8 cellular contexts compared by ENCODE assay signal in genomic region chr19:51097166-51097736, GRCh38. TPM values are rescaled to one million over a fixed set of nuclear protein-coding genes. Genes with fewer than 3 reads are reported as not detected.
A peak's percentile ranks its signal among the peaks of the same experiment; 100 is the strongest.
DNase-seq lines count a peak whose midpoint lies in the region; ATAC-seq and TF ChIP-seq lines count a peak whose summit lies in the region.

No MANE protein-coding gene starts in this region.

- peak overlapping the region in 1 of 8 donors; percentile 36 for H3K4me3 Mint-ChIP-seq in CD4-positive, alpha-beta memory T cell
- no peak overlapping the region for H3K4me3 Mint-ChIP-seq in activated naive CD4-positive, alpha-beta T cell treated with anti-CD3 and anti-CD28 coated beads for 36 hours
- no peak overlapping the region for H3K4me3 Mint-ChIP-seq in glutamatergic neuron (ENCODE audit: unreplicated experiment)

- peaks cover 14 to 30% of the 10 kb centered on the region in 2 donors for H3K36me3 Mint-ChIP-seq in CD4-positive, alpha-beta memory T cell
- H3K36me3 Mint-ChIP-seq in activated naive CD4-positive, alpha-beta T cell treated with anti-CD3 and anti-CD28 coated beads for 36 hours (ENCODE audit: low read depth), result peaks cover 13% of the 10 kb centered on the region
- H3K36me3 Mint-ChIP-seq in glutamatergic neuron (ENCODE audit: unreplicated experiment), result no peaks in the 10 kb centered on the region

- H3K4me3 ChIP-seq in CD4-positive, alpha-beta memory T cell (ENCODE audit: low read length in 2 of 2), result no peak overlapping the region
- no peak overlapping the region for H3K4me3 ChIP-seq in prostate gland

- peak; percentile 74 for TF ChIP-seq CTCF in glutamatergic neuron (IDR thresholded peaks at IDR 0.05; ENCODE audit: partially characterized antibody, unreplicated experiment)
- TF ChIP-seq CTCF in prostate gland (IDR thresholded peaks at IDR 0.05), result peak; percentile 62 to 81 (median 71)

- 7% methylated on average over 8 of the region's 8 CpGs for WGBS in prostate gland

- POLR2A ChIA-PET in CD4-positive, alpha-beta memory T cell (lab: Charles Lee; ENCODE audit: partially characterized antibody), result no interaction called here

- H3K4me1 Mint-ChIP-seq in CD4-positive, alpha-beta memory T cell, result peaks cover 19 to 35% (median 26%) of the 10 kb centered on the region in 4 donors
- peaks cover 32% of the 10 kb centered on the region for H3K4me1 Mint-ChIP-seq in activated naive CD4-positive, alpha-beta T cell treated with anti-CD3 and anti-CD28 coated beads for 36 hours (ENCODE audit: low read depth)
- H3K4me1 Mint-ChIP-seq in glutamatergic neuron (ENCODE audit: low read depth, unreplicated experiment), result peaks cover 2% of the 10 kb centered on the region

- TF ChIP-seq POLR2A in prostate gland (IDR thresholded peaks at IDR 0.05), result no peak
- no peak for TF ChIP-seq POLR2A in GM18505 (IDR thresholded peaks at IDR 0.05; ENCODE audit: borderline replicate concordance, extremely low read depth, insufficient read depth, insufficient read length)

- no peaks in the 10 kb centered on the region for H3K9me3 ChIP-seq in CD4-positive, alpha-beta memory T cell (ENCODE audit: control insufficient read depth in 1 of 2, low read length in 2 of 2)
- no peaks in the 10 kb centered on the region for H3K9me3 ChIP-seq in prostate gland

- no peaks in the 10 kb centered on the region for H3K27me3 ChIP-seq in CD4-positive, alpha-beta memory T cell (ENCODE audit: insufficient read depth, low read length)
- no peaks in the 10 kb centered on the region for H3K27me3 ChIP-seq in prostate gland (replicated peaks; ENCODE audit: insufficient read depth)

- peak overlapping the region in 6 of 7 donors; percentile 35 to 77 (median 47) for H3K27ac Mint-ChIP-seq in CD4-positive, alpha-beta memory T cell
- no peak overlapping the region for H3K27ac Mint-ChIP-seq in activated naive CD4-positive, alpha-beta T cell treated with anti-CD3 and anti-CD28 coated beads for 36 hours
- H3K27ac Mint-ChIP-seq in glutamatergic neuron (ENCODE audit: unreplicated experiment), result no peak overlapping the region

- peak; percentile 49 to 57 (median 56) for DNase-seq in CD4-positive, alpha-beta memory T cell
- DNase-seq in HPDE6-E6E7 (ENCODE audit: extremely low spot score), result peak; percentile 73
- peak; percentile 9 for DNase-seq in SHP77 treated with DMSO at 0.1 percent for 48 hours (lab: John Stamatoyannopoulos, UW)
- peak; percentile 83 for DNase-seq in activated naive CD4-positive, alpha-beta T cell treated with anti-CD3 and anti-CD28 coated beads for 36 hours
- peak; percentile 81 for DNase-seq in glutamatergic neuron
- peak; percentile 68 for DNase-seq in prostate gland (ENCODE audit: low spot score)

- H3K4me1 ChIP-seq in CD4-positive, alpha-beta memory T cell (ENCODE audit: insufficient read depth, low read length), result peaks cover 10% of the 10 kb centered on the region
- H3K4me1 ChIP-seq in prostate gland (replicated peaks), result peaks cover 7% of the 10 kb centered on the region

- no peaks in the 10 kb centered on the region for H3K27me3 Mint-ChIP-seq in CD4-positive, alpha-beta memory T cell
- no peaks in the 10 kb centered on the region for H3K27me3 Mint-ChIP-seq in activated naive CD4-positive, alpha-beta T cell treated with anti-CD3 and anti-CD28 coated beads for 36 hours (ENCODE audit: low read depth)
- peaks cover 8% of the 10 kb centered on the region for H3K27me3 Mint-ChIP-seq in glutamatergic neuron (ENCODE audit: unreplicated experiment)

- intact Hi-C loops in CD4-positive, alpha-beta memory T cell (cut with micrococcal nuclease), result loop anchor here (2.0 to 10.0 kb wide), 3 partner anchors 35 to 172 kb away; no protein-coding TSS in a partner anchor
- intact Hi-C loops in activated naive CD4-positive, alpha-beta T cell treated with anti-CD3 and anti-CD28 coated beads for 36 hours (cut with micrococcal nuclease), result no loop called here
- intact Hi-C loops in prostate gland (cut with DNase I), result no loop called here

- CTCF ChIA-PET in CD4-positive, alpha-beta memory T cell (lab: Charles Lee; ENCODE audit: partially characterized antibody), result interaction anchor here (0.7 to 1.7 kb wide), 11 partner anchors 8 to 77 kb away, joined by 3 to 8 read pairs (median 5); no protein-coding TSS in a partner anchor
- CTCF ChIA-PET in activated naive CD4-positive, alpha-beta T cell treated with anti-CD3 and anti-CD28 coated beads for 36 hours (lab: Charles Lee), result interaction anchor here (0.7 to 3.1 kb wide), 14 partner anchors 8 to 355 kb away, joined by 3 to 22 read pairs (median 4); no protein-coding TSS in a partner anchor

- peaks cover 21% of the 10 kb centered on the region for H3K36me3 ChIP-seq in CD4-positive, alpha-beta memory T cell (ENCODE audit: insufficient read depth, low read length)
- no peaks in the 10 kb centered on the region for H3K36me3 ChIP-seq in prostate gland

- H3K9me3 Mint-ChIP-seq in CD4-positive, alpha-beta memory T cell, result no peaks in the 10 kb centered on the region
- H3K9me3 Mint-ChIP-seq in activated naive CD4-positive, alpha-beta T cell treated with anti-CD3 and anti-CD28 coated beads for 36 hours, result no peaks in the 10 kb centered on the region
- peaks cover 6% of the 10 kb centered on the region for H3K9me3 Mint-ChIP-seq in glutamatergic neuron (ENCODE audit: unreplicated experiment)

- no peak for ATAC-seq in GM18519 (IDR thresholded peaks at IDR 0.05; ENCODE audit: low FRiP score, unreplicated experiment)
- ATAC-seq in GM18505 (IDR thresholded peaks at IDR 0.05; ENCODE audit: unreplicated experiment), result no peak

- no peak overlapping the region for H3K27ac ChIP-seq in CD4-positive, alpha-beta memory T cell (ENCODE audit: low read depth, low read length)
- no peak overlapping the region for H3K27ac ChIP-seq in prostate gland

RNA-seq across cellular contexts. Expression of gene CTU1, which starts 11.0 kb away (rescaled TPM):
- 10 to 100 TPM; 11.4 TPM for total RNA-seq in CD4-positive, alpha-beta memory T cell
- polyA plus RNA-seq in CD4-positive, alpha-beta memory T cell, result 1 to 10 TPM; 1.4 to 9.2 TPM
- total RNA-seq in activated naive CD4-positive, alpha-beta T cell treated with anti-CD3 and anti-CD28 coated beads for 36 hours, result 1 to 10 TPM; 9.2 to 9.9 TPM
- total RNA-seq in glutamatergic neuron (ENCODE audit: unreplicated experiment) (8.0 TPM), prostate gland (10 to 100 TPM; 18.7 to 21.4 TPM)

RNA-seq across cellular contexts. Expression of gene KLK14, which starts 14.6 kb away (rescaled TPM):
- 1 to 10 TPM in 1 of 2 experiments, not detected in 1; 1.1 TPM for total RNA-seq in CD4-positive, alpha-beta memory T cell
- not detected for polyA plus RNA-seq in CD4-positive, alpha-beta memory T cell
- total RNA-seq in activated naive CD4-positive, alpha-beta T cell treated with anti-CD3 and anti-CD28 coated beads for 36 hours, result under 1 TPM; 0.69 to 0.79 TPM
- total RNA-seq in glutamatergic neuron (ENCODE audit: unreplicated experiment) (1.5 TPM), prostate gland (1 to 10 TPM; 4.2 to 5.3 TPM)

RNA-seq across cellular contexts. Expression of gene SIGLEC9, which starts 27.5 kb away (rescaled TPM):
- total RNA-seq in CD4-positive, alpha-beta memory T cell, result 1 to 10 TPM; 3.4 to 3.9 TPM
- polyA plus RNA-seq in CD4-positive, alpha-beta memory T cell, result 1 to 10 TPM; 2.4 to 2.6 TPM
- 1 to 10 TPM; 1.7 to 1.9 TPM for total RNA-seq in activated naive CD4-positive, alpha-beta T cell treated with anti-CD3 and anti-CD28 coated beads for 36 hours
- total RNA-seq in glutamatergic neuron (ENCODE audit: unreplicated experiment), result not detected
- total RNA-seq in prostate gland, result 1 to 10 TPM in 1 of 2 donors, under 1 TPM in 1; 0.77 to 8.2 TPM

RNA-seq across cellular contexts. Expression of gene KLK13, which starts 32.4 kb away (rescaled TPM):
- not detected for total RNA-seq in CD4-positive, alpha-beta memory T cell
- polyA plus RNA-seq in CD4-positive, alpha-beta memory T cell, result not detected
- not detected for total RNA-seq in activated naive CD4-positive, alpha-beta T cell treated with anti-CD3 and anti-CD28 coated beads for 36 hours
- total RNA-seq in glutamatergic neuron (ENCODE audit: unreplicated experiment), result not detected
- total RNA-seq in prostate gland, result under 1 TPM in 1 of 2 donors, not detected in 1; 0.77 TPM

RNA-seq across cellular contexts. Expression of gene SIGLEC7, which starts 44.9 kb away (rescaled TPM):
- total RNA-seq in CD4-positive, alpha-beta memory T cell, result under 1 TPM; 0.25 to 0.52 TPM
- polyA plus RNA-seq in CD4-positive, alpha-beta memory T cell, result under 1 TPM in 1 of 2 donors, not detected in 1; 0.57 TPM
- total RNA-seq in activated naive CD4-positive, alpha-beta T cell treated with anti-CD3 and anti-CD28 coated beads for 36 hours, result not detected
- total RNA-seq in glutamatergic neuron (ENCODE audit: unreplicated experiment), result not detected
- total RNA-seq in prostate gland, result not detected

Comparison
In these comparisons a context has a peak if more than half of its experiments do, and no peak if none do; other contexts are left out.
1. DNase-seq: peak in every context shown above with its lines; median percentile 83 in activated naive CD4-positive, alpha-beta T cell treated with anti-CD3 and anti-CD28 coated beads for 36 hours; 81 in glutamatergic neuron; 73 in HPDE6-E6E7; 68 in prostate gland; 56 in CD4-positive, alpha-beta memory T cell; 9 in SHP77 treated with DMSO at 0.1 percent for 48 hours.
2. H3K27ac Mint-ChIP-seq: peak in CD4-positive, alpha-beta memory T cell (6 of 7); none in activated naive CD4-positive, alpha-beta T cell treated with anti-CD3 and anti-CD28 coated beads for 36 hours (single experiment) and glutamatergic neuron (single experiment).